8 cellular contexts compared by ENCODE assay signal in genomic region chr19:30046522-30046921, GRCh38.
DNase-seq lines count a peak whose midpoint lies in the region; ATAC-seq and TF ChIP-seq lines count a peak whose summit lies in the region.

No MANE protein-coding gene starts in this region.

- H3K36me3 ChIP-seq in right lobe of liver (no peaks in the 10 kb centered on the region), left lung (no peaks in the 10 kb centered on the region)

- no peaks in the 10 kb centered on the region for H3K9me3 ChIP-seq in right lobe of liver
- H3K9me3 ChIP-seq in left lung = no peaks in the 10 kb centered on the region

- H3K27ac ChIP-seq in right lobe of liver (no peak overlapping the region), left lung (no peak overlapping the region)

- TF ChIP-seq CTCF in right lobe of liver (IDR thresholded peaks at IDR 0.05) (peak in 3 of 4 donors; percentile 17 to 31 (median 30)), left lung (IDR thresholded peaks at IDR 0.05) (peak in 1 of 2 donors; percentile 30)

- no peaks in the 10 kb centered on the region for H3K27me3 ChIP-seq in right lobe of liver
- no peaks in the 10 kb centered on the region for H3K27me3 ChIP-seq in left lung

- WGBS in right lobe of liver (ENCODE audit: insufficient coverage, low coverage, low lambda C conversion rate, missing lambda C conversion rate) = 40% methylated on average over 4 of the region's 4 CpGs

- intact Hi-C loops in right lobe of liver (cut with DNase I) = no loop called here
- intact Hi-C loops in left lung (cut with DNase I) = no loop called here

- ATAC-seq in HG02938 (IDR thresholded peaks at IDR 0.05; ENCODE audit: unreplicated experiment) (peak; percentile 87), right lobe of liver (no peak), HG02571 (IDR thresholded peaks at IDR 0.05; ENCODE audit: unreplicated experiment) (no peak), left lung (no peak)

- no peaks in the 10 kb centered on the region for H3K4me1 ChIP-seq in right lobe of liver
- H3K4me1 ChIP-seq in left lung = peaks cover 0 to 4% of the 10 kb centered on the region in 2 donors

- H3K4me3 ChIP-seq in right lobe of liver = no peak overlapping the region
- H3K4me3 ChIP-seq in left lung = no peak overlapping the region

- DNase-seq in NCI-H1694 treated with DMSO at 0.1 percent for 48 hours (lab: John Stamatoyannopoulos, UW) = peak; percentile 10
- DNase-seq in NCI-H1694 (lab: John Stamatoyannopoulos, UW) = no peak
- peak; percentile 17 for DNase-seq in SK-N-DZ (ENCODE audit: low spot score)
- DNase-seq in right lobe of liver = no peak
- no peak for DNase-seq in activated CD4-positive, CD25-positive, alpha-beta regulatory T cell treated with anti-CD3 and anti-CD28 coated beads, Interleukin-2, amount 50 U/mL, for 72 hours
- DNase-seq in left lung = no peak

- TF ChIP-seq POLR2A in right lobe of liver (IDR thresholded peaks at IDR 0.05) = no peak

Comparison
In these comparisons a context has a peak if more than half of its experiments do, and no peak if none do; other contexts are left out.
1. DNase-seq: peak in NCI-H1694 treated with DMSO at 0.1 percent for 48 hours (single experiment) and SK-N-DZ (single experiment); none in NCI-H1694 (single experiment), right lobe of liver (0 of 3), activated CD4-positive, CD25-positive, alpha-beta regulatory T cell treated with anti-CD3 and anti-CD28 coated beads, Interleukin-2, amount 50 U/mL, for 72 hours (single experiment) and left lung (0 of 2).